1 cellular context compared by ENCODE assay signal in genomic region chr19:11560404-11560988, GRCh38.
TF ChIP-seq lines count a peak whose summit lies in the region.

No MANE protein-coding gene starts in this region.

TF ChIP-seq in GM12878, 131 proteins besides CTCF, POLR2A, EP300 and RAD21 (continues in another document):
- TF ChIP-seq POU2F2 (IDR thresholded peaks at IDR 0.05; ENCODE audit: borderline replicate concordance, low read depth, low read length) (no peak), MTA2 (IDR thresholded peaks at IDR 0.05; ENCODE audit: low read depth) (no peak), CREM (IDR thresholded peaks at IDR 0.05; ENCODE audit: low read depth) (peak; percentile 14; the same call in 1 of the 2 replicates), NKRF (conservative IDR thresholded peaks at IDR 0.05) (no peak), BRCA1 (IDR thresholded peaks at IDR 0.05; ENCODE audit: low read depth, low read length) (no peak), WRNIP1 (IDR thresholded peaks at IDR 0.05; ENCODE audit: borderline replicate concordance, low read depth, low read length) (no peak), ZNF687 (IDR thresholded peaks at IDR 0.05) (peak; percentile 27; the same call in 1 of the 2 replicates), MEF2A (IDR thresholded peaks at IDR 0.05; ENCODE audit: insufficient read depth, low read depth, low read length) (0 out of 2 replicates have a peak, but pooled peaks have one; percentile 12), HDGF (IDR thresholded peaks at IDR 0.05) (no peak), MAX (IDR thresholded peaks at IDR 0.05; ENCODE audit: low read depth, low read length) (no peak), CBX3 (IDR thresholded peaks at IDR 0.05; ENCODE audit: borderline replicate concordance, low read depth) (no peak), ZBTB11 (CRISPR knock-in tag; IDR thresholded peaks at IDR 0.05) (no peak), CHD1 (IDR thresholded peaks at IDR 0.05; ENCODE audit: low read depth, low read length) (no peak), MEF2B (IDR thresholded peaks at IDR 0.05; ENCODE audit: partially characterized antibody, poor library complexity, severe bottlenecking) (peak; percentile 82), MTA3 (IDR thresholded peaks at IDR 0.05; ENCODE audit: borderline replicate concordance, low read length) (no peak), RAD51 (IDR thresholded peaks at IDR 0.05) (peak; percentile 70; the same call in 1 of the 2 replicates), ZZZ3 (IDR thresholded peaks at IDR 0.05; ENCODE audit: control insufficient read depth, insufficient read length, low read depth) (no peak), RCOR1 (conservative IDR thresholded peaks at IDR 0.05; ENCODE audit: low read depth, low read length) (no peak), NFIC (IDR thresholded peaks at IDR 0.05; ENCODE audit: low read depth, low read length) (peak; percentile 59; the same call in 1 of the 2 replicates), LARP7 (IDR thresholded peaks at IDR 0.05) (no peak; the same call in 1 of the 2 replicates), HCFC1 (IDR thresholded peaks at IDR 0.05; ENCODE audit: low read length) (no peak), USF1 (IDR thresholded peaks at IDR 0.05; ENCODE audit: borderline replicate concordance, extremely low read length, insufficient read depth, low read depth, low read length) (no peak), BCL11A (IDR thresholded peaks at IDR 0.05; ENCODE audit: low read depth, low read length) (no peak), KLF5 (IDR thresholded peaks at IDR 0.05; ENCODE audit: partially characterized antibody) (no peak), SRF (IDR thresholded peaks at IDR 0.05; ENCODE audit: low read depth in 2 of 2, low read length in 2 of 2) (no peak), FOXM1 (IDR thresholded peaks at IDR 0.05; ENCODE audit: low read depth, low read length) (peak; percentile 55; the same call in 1 of the 2 replicates), ZBTB4 (CRISPR knock-in tag; IDR thresholded peaks at IDR 0.05) (no peak), YBX1 (IDR thresholded peaks at IDR 0.05) (no peak), SIN3A (IDR thresholded peaks at IDR 0.05; ENCODE audit: low read depth, low read length) (no peak), IRF3 (IDR thresholded peaks at IDR 0.05) (no peak), PRDM15 (CRISPR knock-in tag; IDR thresholded peaks at IDR 0.05) (no peak), FOS (IDR thresholded peaks at IDR 0.05; ENCODE audit: borderline replicate concordance, extremely low read depth, insufficient read length) (no peak), BCLAF1 (IDR thresholded peaks at IDR 0.05) (no peak), GATAD2B (conservative IDR thresholded peaks at IDR 0.05; ENCODE audit: low read depth) (peak; percentile 62; the same call in 1 of the 2 replicates), RB1 (IDR thresholded peaks at IDR 0.05; ENCODE audit: borderline replicate concordance) (peak; percentile 49; the same call in 1 of the 2 replicates), SMC3 (IDR thresholded peaks at IDR 0.05; ENCODE audit: borderline replicate concordance, low read length) (peak; percentile 90), ETV6 (conservative IDR thresholded peaks at IDR 0.05 in 1 of 2, IDR thresholded peaks at IDR 0.05 in 1 of 2; ENCODE audit: borderline replicate concordance in 1 of 2, low read depth in 1 of 2) (peak in 1 of 2 experiments; percentile 50; a peak in 1 of 4 replicates)
